Comparison of ENCODE assay signal across 15 cellular contexts in the genomic region with DNA sequence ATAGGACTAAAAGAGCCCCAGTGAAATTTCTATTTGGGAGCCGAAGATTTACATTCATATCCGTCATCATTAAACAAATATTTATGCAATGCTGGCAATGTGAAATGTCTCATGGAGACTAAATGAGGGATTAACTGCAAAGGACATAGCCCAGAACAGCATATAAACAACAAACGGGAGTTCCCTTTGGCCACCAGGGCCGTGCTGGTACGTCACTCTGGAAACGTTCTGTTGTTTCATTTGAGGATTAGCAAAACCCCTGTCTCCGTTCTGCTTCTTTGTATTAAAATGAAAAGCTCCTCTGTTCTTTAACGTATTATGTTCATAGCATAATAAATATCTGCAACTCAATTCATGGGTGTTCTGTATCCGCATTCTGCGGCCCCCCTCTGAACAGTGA.
DNase-seq lines count a peak whose midpoint lies in the region; ATAC-seq, FAIRE-seq and TF ChIP-seq lines count a peak whose summit lies in the region.
"Had no signal": no experiment of that assay in that cellular context is flagged by ENCODE, and none has a peak within 500 bp of the region (broad histone marks: within the 10 kb centered on the region; RNA-seq: fewer than 3 reads in every experiment).

No MANE protein-coding gene starts in this region.

- DNase-seq in HCEC 1CT (peak; percentile 70), bronchial epithelial cell (ENCODE audit: low read depth) (peak; percentile 64), fibroblast of villous mesenchyme (ENCODE audit: low read depth) (peak; percentile 89), psoas muscle (no peak), T1000 (lab: John Stamatoyannopoulos, UW) (no peak), caudate nucleus (lab: John Stamatoyannopoulos, UW) (no peak), NCI-H2227 treated with DMSO at 0.1 percent for 48 hours (lab: John Stamatoyannopoulos, UW) (no peak)
- DNase-seq: DMS 273 treated with DMSO at 0.1 percent for 48 hours, GOT3, left ventricle myocardium superior, NCI-H2171 treated with DMSO at 0.1 percent for 48 hours, spleen had no signal

- H3K27ac ChIP-seq in psoas muscle (no peak overlapping the region), caudate nucleus (ENCODE audit: low read depth, low read length) (no peak overlapping the region)
- H3K27ac ChIP-seq: ascending aorta, neutrophil, spleen had no signal

- intact Hi-C loops in psoas muscle (cut with DNase I), result no loop called here

- H3K9me3 ChIP-seq in psoas muscle, result no peaks in the 10 kb centered on the region
- H3K9me3 ChIP-seq: ascending aorta, neutrophil, spleen had no signal

- FAIRE-seq in bronchial epithelial cell (lab: Jason Lieb, UNC), result no peak

- no peaks in the 10 kb centered on the region for H3K4me1 ChIP-seq in psoas muscle
- H3K4me1 ChIP-seq: ascending aorta had no signal

- 32 to 37% (median 34%) methylated on average over 10 of the region's 10 CpGs for WGBS in psoas muscle, 3 donors

- no peak overlapping the region for H3K4me3 ChIP-seq in bronchial epithelial cell (ENCODE audit: low read depth, low read length)
- H3K4me3 ChIP-seq in fibroblast of villous mesenchyme (ENCODE audit: low read depth, low read length), result no peak overlapping the region
- H3K4me3 ChIP-seq in psoas muscle, result peak overlapping the region; percentile 14
- H3K4me3 ChIP-seq: ascending aorta, spleen had no signal

- no peak for ATAC-seq in psoas muscle
- no peak for ATAC-seq in GM21515 (IDR thresholded peaks at IDR 0.05; ENCODE audit: unreplicated experiment)
- ATAC-seq: left ventricle myocardium superior had no signal

- no peaks in the 10 kb centered on the region for H3K36me3 ChIP-seq in bronchial epithelial cell (ENCODE audit: control insufficient read depth, insufficient read depth, low read length)
- no peaks in the 10 kb centered on the region for H3K36me3 ChIP-seq in psoas muscle (ENCODE audit: insufficient read depth in 1 of 2, low read depth in 1 of 2)
- H3K36me3 ChIP-seq: ascending aorta, neutrophil, spleen had no signal

- no peaks in the 10 kb centered on the region for H3K27me3 ChIP-seq in bronchial epithelial cell (ENCODE audit: control insufficient read depth, insufficient read depth, low read length)
- no peaks in the 10 kb centered on the region for H3K27me3 ChIP-seq in psoas muscle (ENCODE audit: insufficient read depth in 3 of 3, low read length in 2 of 3)
- H3K27me3 ChIP-seq: ascending aorta, neutrophil, spleen had no signal

- peak; percentile 18 for TF ChIP-seq CTCF in bronchial epithelial cell (IDR thresholded peaks at IDR 0.05; ENCODE audit: insufficient read depth, low read length, severe bottlenecking)
- peak; percentile 9 for TF ChIP-seq CTCF in fibroblast of villous mesenchyme (IDR thresholded peaks at IDR 0.05; ENCODE audit: insufficient read depth, low read depth, low read length)
- no peak for TF ChIP-seq CTCF in psoas muscle (IDR thresholded peaks at IDR 0.05)

Comparison
In these comparisons a context has a peak if more than half of its experiments do, and no peak if none do; other contexts are left out.
1. DNase-seq: peak in HCEC 1CT (single experiment), bronchial epithelial cell (single experiment) and fibroblast of villous mesenchyme (single experiment); none in psoas muscle (0 of 2), T1000 (single experiment), caudate nucleus (0 of 61) and NCI-H2227 treated with DMSO at 0.1 percent for 48 hours (single experiment).